Comparison of ENCODE assay signal across 25 cellular contexts in the genomic region with DNA sequence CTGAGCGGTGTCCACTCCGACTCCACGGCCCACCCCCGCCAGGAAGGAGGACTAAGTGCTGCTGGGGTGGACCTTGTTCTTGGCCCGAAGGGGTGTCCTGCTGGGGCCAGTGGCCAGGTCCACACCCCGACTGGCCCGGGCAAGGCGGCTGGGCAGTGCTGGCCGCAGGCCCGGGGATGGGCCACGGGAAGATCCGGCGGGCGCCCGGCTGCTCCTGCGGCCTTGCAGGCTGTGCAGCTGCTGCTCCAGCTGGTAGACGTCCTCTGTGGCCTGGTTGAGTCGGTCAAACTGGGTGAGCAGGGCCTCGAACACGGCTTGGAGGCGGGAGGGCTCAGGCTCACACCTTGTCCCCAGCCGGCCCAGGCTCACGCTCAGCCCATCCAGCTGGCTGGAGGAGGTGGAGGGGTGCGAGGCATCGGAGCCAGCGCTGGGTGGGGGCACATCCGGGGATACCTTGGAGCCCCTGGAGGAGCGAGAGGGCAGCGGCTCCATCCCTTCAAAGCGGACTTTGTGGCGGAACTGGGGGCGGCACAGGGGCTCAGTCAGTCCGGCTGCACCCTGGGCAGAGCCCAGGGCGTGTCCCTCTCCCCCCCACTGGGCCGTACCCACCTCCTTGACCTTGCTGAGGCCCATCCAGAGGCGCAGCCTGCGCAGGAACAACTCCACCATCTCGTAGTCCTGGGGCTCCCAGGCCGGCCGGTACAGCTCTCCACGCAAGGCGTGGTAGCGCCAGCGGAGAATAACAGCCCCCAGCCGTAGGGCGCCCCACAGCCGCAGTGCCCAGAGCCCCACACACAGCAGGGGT. TPM values are rescaled to one million over a fixed set of nuclear protein-coding genes. Genes with fewer than 3 reads are reported as not detected.
DNase-seq lines count a peak whose midpoint lies in the region; ATAC-seq, FAIRE-seq and TF ChIP-seq lines count a peak whose summit lies in the region.
"Had no signal": no experiment of that assay in that cellular context is flagged by ENCODE, and none has a peak within 500 bp of the region (broad histone marks: within the 10 kb centered on the region; RNA-seq: fewer than 3 reads in every experiment).

No MANE protein-coding gene starts in this region.

- peak overlapping the region; percentile 17 for H4K8ac ChIP-seq in neuronal stem cell (ENCODE audit: low read depth, low read length)

- ATAC-seq in Right ventricle myocardium superior (ENCODE audit: poor library complexity) (no peak), upper lobe of right lung (no peak), HG02973 (IDR thresholded peaks at IDR 0.05; ENCODE audit: unreplicated experiment) (no peak)
- ATAC-seq: activated T-cell treated with anti-CD3 and anti-CD28 coated beads, Interleukin-2, amount 50 U/mL, for 4 hours had no signal

- H2BK15ac ChIP-seq in neuronal stem cell (ENCODE audit: low read length): no peak overlapping the region

- no peak overlapping the region for H2BK5ac ChIP-seq in neuronal stem cell (ENCODE audit: low read length)

- intact Hi-C loops in left ventricle myocardium inferior (cut with micrococcal nuclease) (no loop called here), Right ventricle myocardium superior (cut with DNase I) (no loop called here), endothelial cell of umbilical vein (cut with micrococcal nuclease) (loop anchor here (2.0 kb wide), 1 partner anchor 67 kb away; no protein-coding TSS in a partner anchor), upper lobe of right lung (cut with DNase I) (no loop called here)

- no peaks in the 10 kb centered on the region for H3K79me2 ChIP-seq in endothelial cell of umbilical vein (ENCODE audit: control insufficient read depth, insufficient read depth, low read length)

- no peaks in the 10 kb centered on the region for H3K9me3 ChIP-seq in left ventricle myocardium inferior (replicated peaks)
- H3K9me3 ChIP-seq in endothelial cell of umbilical vein (replicated peaks; ENCODE audit: control insufficient read depth, insufficient read depth, low read length): no peaks in the 10 kb centered on the region
- no peaks in the 10 kb centered on the region for H3K9me3 ChIP-seq in neuronal stem cell (replicated peaks in 1 of 2; ENCODE audit: control insufficient read depth in 2 of 2, insufficient read depth in 1 of 2, low read depth in 1 of 2, low read length in 2 of 2)
- H3K9me3 ChIP-seq in upper lobe of right lung: no peaks in the 10 kb centered on the region

- no peak overlapping the region for H3K4me2 ChIP-seq in endothelial cell of umbilical vein (ENCODE audit: insufficient read depth, low read length)
- no peak overlapping the region for H3K4me2 ChIP-seq in neuronal stem cell (ENCODE audit: insufficient read depth, low read length, poor library complexity, severe bottlenecking)

- no peak overlapping the region for H3K18ac ChIP-seq in neuronal stem cell (ENCODE audit: low read length)

- H3K4me1 ChIP-seq in left ventricle myocardium inferior (peaks cover 16% of the 10 kb centered on the region), endothelial cell of umbilical vein (ENCODE audit: control insufficient read depth, extremely low read depth, insufficient read depth, low read length) (peaks cover 5% of the 10 kb centered on the region), neuronal stem cell (ENCODE audit: control insufficient read depth in 2 of 2, insufficient read depth in 1 of 2, low read depth in 1 of 2, low read length in 2 of 2) (peaks cover 0 to 16% of the 10 kb centered on the region in 2 donors), upper lobe of right lung (no peaks in the 10 kb centered on the region)

- FAIRE-seq in endothelial cell of umbilical vein (lab: Jason Lieb, UNC): no peak
- FAIRE-seq: frontal cortex, RCC 7860 had no signal

- peak overlapping the region; percentile 75 for H2AK5ac ChIP-seq in neuronal stem cell (ENCODE audit: low read depth, low read length)

- H3K4me3 ChIP-seq in left ventricle myocardium inferior (peak overlapping the region; percentile 52), endothelial cell of umbilical vein (replicated peaks in 1 of 3; ENCODE audit: insufficient read depth in 1 of 3, low read depth in 1 of 3, low read length in 3 of 3) (no peak overlapping the region), neuronal stem cell (ENCODE audit: low read length in 2 of 2) (no peak overlapping the region), upper lobe of right lung (no peak overlapping the region)
- H3K4me3 ChIP-seq: cardiac muscle cell had no signal

- peak overlapping the region; percentile 66 for H3K4ac ChIP-seq in neuronal stem cell (ENCODE audit: low read length)

- H3K9me1 ChIP-seq in endothelial cell of umbilical vein (replicated peaks; ENCODE audit: control insufficient read depth, extremely low read depth, insufficient read depth, low read length): no peaks in the 10 kb centered on the region

- no peak for TF ChIP-seq CTCF in left ventricle myocardium inferior (IDR thresholded peaks at IDR 0.05; ENCODE audit: borderline replicate concordance)
- TF ChIP-seq CTCF in endothelial cell of umbilical vein (IDR thresholded peaks at IDR 0.05; ENCODE audit: extremely low read depth in 1 of 2, insufficient read depth in 1 of 2, low read depth in 1 of 2, low read length in 2 of 2): no peak
- TF ChIP-seq CTCF in upper lobe of right lung (IDR thresholded peaks at IDR 0.05): no peak

- H3K36me3 ChIP-seq in left ventricle myocardium inferior (peaks cover 95% of the 10 kb centered on the region), endothelial cell of umbilical vein (ENCODE audit: control insufficient read depth in 2 of 2, extremely low read depth in 1 of 2, insufficient read depth in 2 of 2, low read length in 2 of 2) (peaks cover 2 to 25% of the 10 kb centered on the region in 2 experiments), neuronal stem cell (replicated peaks in 1 of 2; ENCODE audit: control insufficient read depth in 2 of 2, insufficient read depth in 2 of 2, low read length in 2 of 2) (peaks cover 42 to 90% of the 10 kb centered on the region in 2 donors), upper lobe of right lung (peaks cover 86% of the 10 kb centered on the region)

- DNase-seq in left ventricle myocardium inferior (no peak), Right ventricle myocardium superior (no peak), endothelial cell of umbilical vein (ENCODE audit: low read depth, low spot score) (no peak), neuronal stem cell (ENCODE audit: low spot score) (peak; percentile 9), upper lobe of right lung (no peak), NCI-H146 (lab: John Stamatoyannopoulos, UW) (no peak), RKO (ENCODE audit: low spot score) (no peak)
- DNase-seq: activated CD4-positive, alpha-beta T cell treated with anti-CD3 and anti-CD28 coated beads, Interleukin-2, amount 50 U/mL, for 4 hours; activated naive CD8-positive, alpha-beta T cell treated with anti-CD3 and anti-CD28 coated beads, Interleukin-2, amount 10 ng/mL, durations not matched to agents 7 days and 5 days; activated T-cell treated with anti-CD3 and anti-CD28 coated beads, Interleukin-2, amount 50 U/mL, for 4 hours; CD4-positive, CD25-positive, alpha-beta regulatory T cell; immature natural killer cell; KG1; mesendoderm; NCI-H1092; NCI-H2107; NCI-H526; occipital lobe; stimulated activated CD4-positive, alpha-beta T cell treated with anti-CD3 and anti-CD28 coated beads, Interleukin-15, amount 100 ng/mL, for 24 hours; stimulated activated naive CD4-positive, alpha-beta T cell treated with Interleukin-2 at 50 U/mL for 16 hours had no signal

- H2AFZ ChIP-seq in endothelial cell of umbilical vein (ENCODE audit: low read depth, low read length): no peak overlapping the region
- no peak overlapping the region for H2AFZ ChIP-seq in neuronal stem cell (ENCODE audit: low read length)

- WGBS in neuronal stem cell (ENCODE audit: extremely low coverage in 2 of 2, insufficient read length in 2 of 2, insufficient replicate concordance in 1 of 2), 2 donors: no CpG with 5 or more reads among the region's 47 CpGs

- H3K9ac ChIP-seq in endothelial cell of umbilical vein (replicated peaks; ENCODE audit: extremely low read depth, insufficient read depth, low read length): no peak overlapping the region
- peak overlapping the region; percentile 70 for H3K9ac ChIP-seq in neuronal stem cell (ENCODE audit: low read depth, low read length, poor library complexity)

- H4K91ac ChIP-seq in neuronal stem cell (ENCODE audit: low read depth, low read length, poor library complexity): no peak overlapping the region

- H3K23ac ChIP-seq in neuronal stem cell (ENCODE audit: low read depth, low read length, poor library complexity): peak overlapping the region; percentile 98

- H2BK120ac ChIP-seq in neuronal stem cell (ENCODE audit: low read depth, low read length): no peak overlapping the region

- H3K79me1 ChIP-seq in neuronal stem cell (ENCODE audit: low read depth, low read length): peaks cover 15% of the 10 kb centered on the region

- no peaks in the 10 kb centered on the region for H3K27me3 ChIP-seq in left ventricle myocardium inferior (ENCODE audit: low read depth)
- H3K27me3 ChIP-seq in endothelial cell of umbilical vein (ENCODE audit: control insufficient read depth in 2 of 2, insufficient read depth in 2 of 2, low read length in 2 of 2): no peaks in the 10 kb centered on the region
- H3K27me3 ChIP-seq in neuronal stem cell (ENCODE audit: control insufficient read depth in 3 of 3, insufficient read depth in 3 of 3, low read depth in 1 of 3, low read length in 3 of 3): no peaks in the 10 kb centered on the region
- H3K27me3 ChIP-seq in upper lobe of right lung: no peaks in the 10 kb centered on the region
- H3K27me3 ChIP-seq: cardiac muscle cell had no signal

- no peak overlapping the region for H3K14ac ChIP-seq in neuronal stem cell (ENCODE audit: low read length)

- POLR2A ChIA-PET in endothelial cell of umbilical vein (lab: Charles Lee): interaction anchor here (1.0 to 1.3 kb wide), 2 partner anchors 46 to 66 kb away, joined by 3 to 7 read pairs; a partner anchor contains a TSS

- dilution Hi-C loops in endothelial cell of umbilical vein (cut with MboI; ENCODE audit: extremely low pct_ligation_motif_present, low sequenced_read_pairs): no loop called here

- no peaks in the 10 kb centered on the region for H4K20me1 ChIP-seq in endothelial cell of umbilical vein (replicated peaks; ENCODE audit: control insufficient read depth, extremely low read depth, insufficient read depth, low read length)

- CTCF ChIA-PET in endothelial cell of umbilical vein (lab: Charles Lee): interaction anchor here (0.5 to 4.0 kb wide), 8 partner anchors 10 to 98 kb away, joined by 3 to 36 read pairs (median 6); a partner anchor contains a TSS

- peak overlapping the region; percentile 85 for H3K27ac ChIP-seq in left ventricle myocardium inferior (replicated peaks)
- no peak overlapping the region for H3K27ac ChIP-seq in endothelial cell of umbilical vein (ENCODE audit: insufficient read depth, low read depth, low read length)
- no peak overlapping the region for H3K27ac ChIP-seq in neuronal stem cell (replicated peaks; ENCODE audit: low read length)
- peak overlapping the region; percentile 36 for H3K27ac ChIP-seq in upper lobe of right lung
- H3K27ac ChIP-seq: HL-60 had no signal

- no peak for TF ChIP-seq POLR2A in endothelial cell of umbilical vein (IDR thresholded peaks at IDR 0.05; ENCODE audit: low read depth, low read length)

- no TSS peak for BruUV-seq in endothelial cell of umbilical vein (replicated peaks; lab: Mats Ljungman, UMichigan)

- no peak overlapping the region for H2BK12ac ChIP-seq in neuronal stem cell (ENCODE audit: low read length)

RNA-seq across cellular contexts. Expression of a gene that starts 42.1 kb away (rescaled TPM):
- total RNA-seq in left ventricle myocardium inferior: 80.1 TPM
- total RNA-seq in Right ventricle myocardium superior: 67.8 TPM
- total RNA-seq in endothelial cell of umbilical vein: 144 TPM in 2 replicates
- 87.9 and 116 TPM in 2 replicates for polyA plus RNA-seq in endothelial cell of umbilical vein
- 57.9 and 64.6 TPM in 2 replicates for polyA plus RNA-seq in endothelial cell of umbilical vein (2011; cell fraction: cytosol; rRNA removed)
- polyA plus RNA-seq in endothelial cell of umbilical vein (2011; cell fraction: nucleus; rRNA removed): 290 and 403 TPM in 2 replicates
- polyA plus RNA-seq in endothelial cell of umbilical vein (2012): 86.6 and 96.4 TPM in 2 replicates
- polyA minus RNA-seq in endothelial cell of umbilical vein: 130 and 144 TPM in 2 replicates
- polyA minus RNA-seq in endothelial cell of umbilical vein (2011; cell fraction: cytosol; rRNA and poly(A)+ RNA removed): 50.8 TPM
- 109 and 176 TPM in 2 replicates for polyA minus RNA-seq in endothelial cell of umbilical vein (2011; cell fraction: nucleus; rRNA and poly(A)+ RNA removed)
- 54.6 TPM for polyA plus RNA-seq in neuronal stem cell (2013, experiment 1 of 2)
- 53.2 TPM for polyA plus RNA-seq in neuronal stem cell (2013, experiment 2 of 2)
- 119 TPM for total RNA-seq in upper lobe of right lung

RNA-seq across cellular contexts. Expression of a gene that starts 42.2 kb away (rescaled TPM):
- total RNA-seq in left ventricle myocardium inferior (21.7 TPM), Right ventricle myocardium superior (26.2 TPM), endothelial cell of umbilical vein (35.3 and 39.8 TPM in 2 replicates), upper lobe of right lung (26.4 TPM)
- 65.8 and 77.9 TPM in 2 replicates for polyA plus RNA-seq in endothelial cell of umbilical vein
- 37.7 and 43.7 TPM in 2 replicates for polyA plus RNA-seq in endothelial cell of umbilical vein (2011; cell fraction: cytosol; rRNA removed)
- 25.9 and 27.0 TPM in 2 replicates for polyA plus RNA-seq in endothelial cell of umbilical vein (2011; cell fraction: nucleus; rRNA removed)
- 23.6 and 24.8 TPM in 2 replicates for polyA plus RNA-seq in endothelial cell of umbilical vein (2012)
- 12.8 and 14.7 TPM in 2 replicates for polyA minus RNA-seq in endothelial cell of umbilical vein
- polyA minus RNA-seq in endothelial cell of umbilical vein (2011; cell fraction: cytosol; rRNA and poly(A)+ RNA removed): 38.5 TPM
- 3.6 and 5.4 TPM in 2 replicates for polyA minus RNA-seq in endothelial cell of umbilical vein (2011; cell fraction: nucleus; rRNA and poly(A)+ RNA removed)
- 28.2 TPM for polyA plus RNA-seq in neuronal stem cell (2013, experiment 1 of 2)
- 27.7 TPM for polyA plus RNA-seq in neuronal stem cell (2013, experiment 2 of 2)

RNA-seq across cellular contexts. Expression of a gene that starts 45.8 kb away (rescaled TPM):
- total RNA-seq in left ventricle myocardium inferior: 83.9 TPM
- total RNA-seq in Right ventricle myocardium superior: 82.8 TPM
- 92.1 and 102 TPM in 2 replicates for total RNA-seq in endothelial cell of umbilical vein
- polyA plus RNA-seq in endothelial cell of umbilical vein: 52.5 and 62.3 TPM in 2 replicates
- polyA plus RNA-seq in endothelial cell of umbilical vein (2011; cell fraction: cytosol; rRNA removed): 20.5 and 29.6 TPM in 2 replicates
- 217 and 232 TPM in 2 replicates for polyA plus RNA-seq in endothelial cell of umbilical vein (2011; cell fraction: nucleus; rRNA removed)
- polyA plus RNA-seq in endothelial cell of umbilical vein (2012): 29.5 and 54.6 TPM in 2 replicates
- polyA minus RNA-seq in endothelial cell of umbilical vein: 44.6 and 60.3 TPM in 2 replicates
- polyA minus RNA-seq in endothelial cell of umbilical vein (2011; cell fraction: cytosol; rRNA and poly(A)+ RNA removed): 26.5 TPM
- polyA minus RNA-seq in endothelial cell of umbilical vein (2011; cell fraction: nucleus; rRNA and poly(A)+ RNA removed): 88.4 and 152 TPM in 2 replicates
- 27.8 TPM for polyA plus RNA-seq in neuronal stem cell (2013, experiment 1 of 2)
- 26.3 TPM for polyA plus RNA-seq in neuronal stem cell (2013, experiment 2 of 2)
- 84.8 TPM for total RNA-seq in upper lobe of right lung

RNA-seq across cellular contexts. Expression of a gene that starts 58.5 kb away (rescaled TPM):
- total RNA-seq in left ventricle myocardium inferior: 1.7 TPM
- 0.43 TPM for total RNA-seq in Right ventricle myocardium superior
- 0.91 and 1.6 TPM in 2 replicates for total RNA-seq in endothelial cell of umbilical vein
- polyA plus RNA-seq in endothelial cell of umbilical vein: 2.0 and 3.1 TPM in 2 replicates
- 1.1 and 1.8 TPM in 2 replicates for polyA plus RNA-seq in endothelial cell of umbilical vein (2011; cell fraction: cytosol; rRNA removed)
- polyA plus RNA-seq in endothelial cell of umbilical vein (2011; cell fraction: nucleus; rRNA removed): 11.3 and 12.3 TPM in 2 replicates
- 0.82 and 1.3 TPM in 2 replicates for polyA plus RNA-seq in endothelial cell of umbilical vein (2012)
- 1.3 and 1.8 TPM in 2 replicates for polyA minus RNA-seq in endothelial cell of umbilical vein
- polyA minus RNA-seq in endothelial cell of umbilical vein (2011; cell fraction: cytosol; rRNA and poly(A)+ RNA removed): 6.5 TPM
- polyA minus RNA-seq in endothelial cell of umbilical vein (2011; cell fraction: nucleus; rRNA and poly(A)+ RNA removed): 1.3 and 2.3 TPM in 2 replicates
- polyA plus RNA-seq in neuronal stem cell (2013, experiment 1 of 2): 4.2 TPM
- 3.9 TPM for polyA plus RNA-seq in neuronal stem cell (2013, experiment 2 of 2)
- total RNA-seq in upper lobe of right lung: 0.67 TPM
- total RNA-seq: activated T-cell treated with anti-CD3 and anti-CD28 coated beads, Interleukin-2, amount 50 U/mL, for 4 hours; CD4-positive, CD25-positive, alpha-beta regulatory T cell had no signal

Comparison
In these comparisons a context has a peak if more than half of its experiments do, and no peak if none do; other contexts are left out.
1. H3K27ac ChIP-seq: peak in left ventricle myocardium inferior (single experiment) and upper lobe of right lung (single experiment); none in endothelial cell of umbilical vein (single experiment) and neuronal stem cell (single experiment).